10 cellular contexts compared by ENCODE assay signal in genomic region chr3:149174901-149175300, GRCh38. TPM values are rescaled to one million over a fixed set of nuclear protein-coding genes. Genes with fewer than 3 reads are reported as not detected.
DNase-seq lines count a peak whose midpoint lies in the region; ATAC-seq and TF ChIP-seq lines count a peak whose summit lies in the region.
"Had no signal": no experiment of that assay in that cellular context is flagged by ENCODE, and none has a peak within 500 bp of the region (broad histone marks: within the 10 kb centered on the region; RNA-seq: fewer than 3 reads in every experiment).

No MANE protein-coding gene starts in this region.

- no peaks in the 10 kb centered on the region for H3K27me3 ChIP-seq in SJCRH30

- TF ChIP-seq CTCF in GM13977 (IDR thresholded peaks at IDR 0.05; ENCODE audit: extremely low read depth, insufficient read depth, missing control alignments): no peak
- no peak for TF ChIP-seq CTCF in epithelial cell of proximal tubule (conservative IDR thresholded peaks at IDR 0.05; ENCODE audit: low read depth, low read length)

- DNase-seq in GM13977 (ENCODE audit: low spot score): peak; percentile 24
- DNase-seq in epithelial cell of proximal tubule (ENCODE audit: low read depth): peak; percentile 87
- no peak for DNase-seq in NAMALWA (ENCODE audit: low spot score)
- DNase-seq in COR-L47 (lab: John Stamatoyannopoulos, UW): no peak
- no peak for DNase-seq in GOT3 (lab: John Stamatoyannopoulos, UW)
- DNase-seq in SJCRH30: no peak
- DNase-seq: naive B cell, NCI-H1092 treated with DMSO at 0.1 percent for 48 hours had no signal

- peaks cover 13% of the 10 kb centered on the region; the same call in 1 of the 2 replicates for H3K36me3 ChIP-seq in SJCRH30

- H3K9me3 ChIP-seq in SJCRH30 (replicated peaks): no peaks in the 10 kb centered on the region

- H3K4me1 ChIP-seq in SJCRH30: peaks cover 9% of the 10 kb centered on the region

- in situ Hi-C loops in GM13977 (cut with MboI; ENCODE audit: low pct_unique_long_range_greater_than_20kb, low sequenced_read_pairs, unreplicated experiment): no loop called here

- no peak overlapping the region for H3K27ac ChIP-seq in SJCRH30

- no peak overlapping the region for H3K4me3 ChIP-seq in epithelial cell of proximal tubule (ENCODE audit: low read depth, low read length)
- H3K4me3 ChIP-seq in SJCRH30: no peak overlapping the region

- ATAC-seq in GM21447 (IDR thresholded peaks at IDR 0.05; ENCODE audit: unreplicated experiment): peak; percentile 92
- peak; percentile 95 for ATAC-seq in HG03457 (IDR thresholded peaks at IDR 0.05; ENCODE audit: unreplicated experiment)

RNA-seq across cellular contexts. Expression of gene HPS3, which starts 45.5 kb away (rescaled TPM):
- 30.7 and 32.7 TPM in 2 replicates for total RNA-seq in epithelial cell of proximal tubule
- 12.0 and 14.2 TPM in 2 replicates for total RNA-seq in SJCRH30 (2014; rRNA removed; shearing (Covaris generic))

RNA-seq across cellular contexts. Expression of gene CP, which starts 46.7 kb away (rescaled TPM):
- not detected in 2 replicates for total RNA-seq in epithelial cell of proximal tubule
- 0.08 TPM in 1 of 2 replicates, not detected in the other for total RNA-seq in SJCRH30 (2014; rRNA removed; shearing (Covaris generic))

Comparison
In these comparisons a context has a peak if more than half of its experiments do, and no peak if none do; other contexts are left out.
1. DNase-seq: peak in GM13977 (single experiment) and epithelial cell of proximal tubule (single experiment); none in NAMALWA (single experiment), COR-L47 (single experiment), GOT3 (single experiment) and SJCRH30 (0 of 2).